1 cellular context compared by ENCODE assay signal in the genomic region with DNA sequence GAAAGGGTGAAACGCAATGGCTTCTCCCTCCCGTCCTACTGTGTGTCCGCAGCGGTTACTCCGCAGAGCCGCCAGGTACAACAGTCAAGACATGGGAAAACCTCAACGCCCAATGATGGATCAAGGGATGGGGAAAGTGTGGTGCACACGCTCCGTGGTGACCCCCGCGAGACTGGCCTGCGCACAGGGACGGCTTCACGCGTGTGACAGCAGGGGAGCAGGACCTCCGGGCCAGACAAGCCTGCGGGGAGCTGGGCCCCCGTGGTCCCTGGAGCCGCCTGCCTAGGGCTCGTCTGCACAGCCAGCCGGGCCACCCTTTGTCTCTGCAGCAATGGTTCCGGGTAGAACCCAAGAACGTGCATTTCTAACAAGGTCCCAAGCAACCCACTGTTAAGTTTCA.
TF ChIP-seq lines count a peak whose summit lies in the region.

No MANE protein-coding gene starts in this region.

TF ChIP-seq in H1, 55 proteins besides CTCF, POLR2A, EP300 and RAD21:
- no peak for TF ChIP-seq NANOG (IDR thresholded peaks at IDR 0.05; ENCODE audit: insufficient read depth, low read depth, low read length, poor library complexity, severe bottlenecking)
- TF ChIP-seq JUND (IDR thresholded peaks at IDR 0.05; ENCODE audit: low read length): no peak
TF ChIP-seq in H1: peak in this region for 0.
